In the genomic region with DNA sequence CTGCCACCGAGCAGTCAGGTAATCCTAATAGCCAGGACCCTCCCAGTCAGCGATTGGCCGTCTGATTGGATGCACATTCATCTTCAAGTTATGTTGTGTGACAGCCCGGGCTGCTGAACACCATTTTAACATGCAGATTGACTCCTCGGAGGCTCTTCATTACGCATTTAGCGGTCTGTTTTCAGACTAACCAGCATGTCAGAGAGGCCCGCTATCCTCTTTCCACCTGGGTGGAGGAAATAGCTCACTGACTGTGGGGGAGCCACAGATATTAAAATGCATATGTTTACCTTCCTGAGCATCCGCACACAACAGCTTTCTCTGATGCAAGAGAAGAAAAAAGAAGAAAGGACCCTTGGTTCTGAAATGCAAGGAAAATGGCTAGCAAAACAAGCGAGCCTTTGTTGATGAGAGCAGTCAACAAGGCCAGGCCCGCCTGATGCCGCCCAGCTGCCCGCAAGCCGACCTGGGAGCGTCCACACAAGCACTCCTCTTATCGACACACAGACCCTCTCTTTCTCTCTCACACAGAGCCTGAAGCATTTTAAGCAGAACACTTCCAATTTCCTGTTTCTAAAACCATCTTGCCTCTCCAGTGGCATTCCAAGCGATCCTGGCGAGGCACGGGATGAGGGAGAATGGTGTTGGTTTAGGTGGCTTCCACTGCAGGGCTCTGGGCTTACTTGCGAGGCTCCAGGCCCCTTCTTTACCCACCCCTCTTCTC, we compare ENCODE assay signal across 18 cellular contexts.
DNase-seq lines count a peak whose midpoint lies in the region; ATAC-seq, FAIRE-seq and TF ChIP-seq lines count a peak whose summit lies in the region.
"Had no signal": no experiment of that assay in that cellular context is flagged by ENCODE, and none has a peak within 500 bp of the region (broad histone marks: within the 10 kb centered on the region; RNA-seq: fewer than 3 reads in every experiment).

No MANE protein-coding gene starts in this region.

- H3K9me2 ChIP-seq in Karpas-422 (replicated peaks; ENCODE audit: insufficient read depth, low read length), result no peaks in the 10 kb centered on the region

- H2BK120ac ChIP-seq in H1 (replicated peaks; ENCODE audit: low read depth, low read length), result no peak overlapping the region

- no peak overlapping the region for H4K5ac ChIP-seq in H1 (ENCODE audit: insufficient read length, low read depth, low read length)

- H4K20me1 ChIP-seq in H1 (replicated peaks in 1 of 2; ENCODE audit: control insufficient read depth in 1 of 2, insufficient read depth in 2 of 2, low read length in 2 of 2) (no peaks in the 10 kb centered on the region), Karpas-422 (ENCODE audit: insufficient read depth, low read depth, low read length) (peaks cover 3% of the 10 kb centered on the region; the same call in 1 of the 2 replicates)

- H3K23ac ChIP-seq in H1 (ENCODE audit: insufficient read length), result no peak overlapping the region

- intact Hi-C loops in left ventricle myocardium superior (cut with micrococcal nuclease), result no loop called here
- intact Hi-C loops in cardiac septum (cut with DNase I), result no loop called here

- TF ChIP-seq EP300 in H1 (IDR thresholded peaks at IDR 0.05; ENCODE audit: borderline replicate concordance in 1 of 2, low read depth in 2 of 2, low read length in 2 of 2) (no peak), tibial nerve (IDR thresholded peaks at IDR 0.05) (peak in 1 of 2 donors; percentile 74)

- H3K4me2 ChIP-seq in H1 (ENCODE audit: insufficient read depth in 1 of 2, low read depth in 2 of 2, low read length in 2 of 2), result no peak overlapping the region
- no peak overlapping the region for H3K4me2 ChIP-seq in Karpas-422 (ENCODE audit: low read depth, low read length, poor library complexity, severe bottlenecking)

- H3K9ac ChIP-seq in H1 (replicated peaks in 1 of 4; ENCODE audit: extremely low read depth in 1 of 4, low read depth in 3 of 4, low read length in 3 of 4) (no peak overlapping the region), Karpas-422 (ENCODE audit: low read length) (no peak overlapping the region)
- H3K9ac ChIP-seq: parathyroid adenoma had no signal

- no peaks in the 10 kb centered on the region for H3K79me2 ChIP-seq in H1 (ENCODE audit: control insufficient read depth in 1 of 2, insufficient read depth in 2 of 2, low read length in 2 of 2)
- peaks cover 10% of the 10 kb centered on the region; the same call in 1 of the 2 replicates for H3K79me2 ChIP-seq in Karpas-422 (ENCODE audit: low read length)
- H3K79me2 ChIP-seq: parathyroid adenoma had no signal

- H2BK5ac ChIP-seq in H1 (ENCODE audit: low read depth, low read length), result 0 out of 2 replicates have a peak overlapping the region, but pooled peaks have one; percentile 50

- POLR2A ChIA-PET in H1 (lab: Charles Lee; ENCODE audit: partially characterized antibody), result interaction anchor here (1.3 kb wide), 1 partner anchor 32 kb away, joined by 3 read pairs; no protein-coding TSS in a partner anchor

- TF ChIP-seq POLR2A in H1 (IDR thresholded peaks at IDR 0.05; ENCODE audit: control extremely low read depth in 1 of 2, low read depth in 2 of 2, low read length in 2 of 2), result no peak
- TF ChIP-seq POLR2A in tibial nerve (IDR thresholded peaks at IDR 0.05), result no peak

- no peak overlapping the region for H3K56ac ChIP-seq in H1 (replicated peaks; ENCODE audit: insufficient read length, low read depth, low read length)

- H3K27me3 ChIP-seq in H1 (replicated peaks in 1 of 4; ENCODE audit: control insufficient read depth in 3 of 4, extremely low read depth in 1 of 4, insufficient read depth in 3 of 4, low read length in 3 of 4) (no peaks in the 10 kb centered on the region), tibial nerve (no peaks in the 10 kb centered on the region), Karpas-422 (ENCODE audit: low read length) (no peaks in the 10 kb centered on the region)

- H2BK15ac ChIP-seq in H1 (ENCODE audit: low read length), result no peak overlapping the region

- H3K14ac ChIP-seq in H1 (ENCODE audit: insufficient read length), result no peak overlapping the region

- no peak overlapping the region for H3K4ac ChIP-seq in H1 (replicated peaks; ENCODE audit: insufficient read length, low read depth, low read length)

- no peaks in the 10 kb centered on the region for H3K27me3 Mint-ChIP-seq in mesothelial cell of epicardium (ENCODE audit: low read depth)

- no peaks in the 10 kb centered on the region for H3K9me3 Mint-ChIP-seq in mesothelial cell of epicardium

- peak overlapping the region; percentile 45; the same call in 1 of the 2 replicates for H2AFZ ChIP-seq in H1 (ENCODE audit: low read length)
- no peak overlapping the region for H2AFZ ChIP-seq in Karpas-422 (ENCODE audit: low read length)
- H2AFZ ChIP-seq: parathyroid adenoma had no signal

- H2AK5ac ChIP-seq in H1 (ENCODE audit: low read depth, low read length), result no peak overlapping the region

- no peak overlapping the region for H4K91ac ChIP-seq in H1 (replicated peaks; ENCODE audit: insufficient read length, low read length)

- FAIRE-seq in H1 (lab: Jason Lieb, UNC), result no peak
- FAIRE-seq: bronchial epithelial cell, islet of Langerhans had no signal

- H3K9me3 ChIP-seq in H1 (ENCODE audit: insufficient read depth in 2 of 2, low read depth in 1 of 2, low read length in 1 of 2) (no peaks in the 10 kb centered on the region), tibial nerve (no peaks in the 10 kb centered on the region), Karpas-422 (ENCODE audit: low read length) (no peaks in the 10 kb centered on the region)
- H3K9me3 ChIP-seq: Caco-2, HAP-1 had no signal

- peak overlapping the region; percentile 28; the same call in 1 of the 2 replicates for H2BK12ac ChIP-seq in H1 (ENCODE audit: low read depth, low read length)

- H3K23me2 ChIP-seq in H1 (ENCODE audit: low read depth, low read length), result no peaks in the 10 kb centered on the region

- H3K27ac ChIP-seq in H1 (ENCODE audit: low read depth, low read length) (no peak overlapping the region), tibial nerve (peak overlapping the region; percentile 54 to 90 (median 75)), Karpas-422 (ENCODE audit: low read length) (no peak overlapping the region)
- H3K27ac ChIP-seq: foreskin keratinocyte, parathyroid adenoma had no signal

- peaks cover 29% of the 10 kb centered on the region for H3K4me1 Mint-ChIP-seq in mesothelial cell of epicardium
- H3K4me1 Mint-ChIP-seq: IgD-negative memory B cell, T-helper 17 cell had no signal

- H3K18ac ChIP-seq in H1 (ENCODE audit: extremely low read depth, low read length), result peak overlapping the region; percentile 11; the same call in 1 of the 2 replicates

- DNase-seq in left ventricle myocardium superior, result no peak
- no peak for DNase-seq in cardiac septum (ENCODE audit: low spot score)
- DNase-seq in H1 (ENCODE audit: low read depth in 1 of 2, low spot score in 2 of 2), result no peak
- DNase-seq in mesothelial cell of epicardium (ENCODE audit: low spot score in 2 of 2, unreplicated experiment in 2 of 2), result no peak
- no peak for DNase-seq in tibial nerve (ENCODE audit: low spot score in 2 of 2)
- no peak for DNase-seq in activated CD4-positive, alpha-beta T cell treated with anti-CD3 and anti-CD28 coated beads for 1 hour
- no peak for DNase-seq in Karpas-422
- DNase-seq: activated naive CD4-positive, alpha-beta T cell; Caco-2; foreskin keratinocyte; stimulated activated naive CD4-positive, alpha-beta T cell treated with Interleukin-2 at 50 U/mL for 16 hours; T-helper 17 cell had no signal

- H3K27ac Mint-ChIP-seq in mesothelial cell of epicardium, result peak overlapping the region; percentile 80
- H3K27ac Mint-ChIP-seq: IgD-negative memory B cell, T-helper 17 cell had no signal

- TF ChIP-seq RAD21 in H1 (IDR thresholded peaks at IDR 0.05 in 1 of 2, conservative IDR thresholded peaks at IDR 0.05 in 1 of 2; ENCODE audit: low read depth in 2 of 2, low read length in 2 of 2), result no peak

- 74% methylated on average over 20 of the region's 20 CpGs; no CpG with 5 or more reads in 1 of the 2 experiments for WGBS in H1 (ENCODE audit: extremely low coverage in 1 of 2, insufficient coverage in 1 of 2, insufficient read length in 1 of 2, insufficient replicate concordance in 2 of 2, low coverage in 1 of 2, low lambda C conversion rate in 2 of 2, missing lambda C conversion rate in 1 of 2), 2 experiments
- WGBS in tibial nerve, 2 donors, result 48 to 54% methylated on average over 20 of the region's 20 CpGs

- H3K4me3 Mint-ChIP-seq in mesothelial cell of epicardium, result no peak overlapping the region
- H3K4me3 Mint-ChIP-seq: IgD-negative memory B cell, T-helper 17 cell had no signal

- H3K36me3 ChIP-seq in H1 (ENCODE audit: control insufficient read depth in 2 of 4, insufficient read depth in 4 of 4, low read length in 3 of 4), result no peaks in the 10 kb centered on the region
- no peaks in the 10 kb centered on the region for H3K36me3 ChIP-seq in tibial nerve
- H3K36me3 ChIP-seq in Karpas-422 (ENCODE audit: insufficient read depth, low read length), result no peaks in the 10 kb centered on the region
- H3K36me3 ChIP-seq: HAP-1 had no signal

- no peaks in the 10 kb centered on the region for H3K79me1 ChIP-seq in H1 (ENCODE audit: low read depth, low read length)

- TF ChIP-seq CTCF in H1 (IDR thresholded peaks at IDR 0.05; ENCODE audit: control extremely low read depth in 1 of 3, insufficient read depth in 1 of 3, low read depth in 1 of 3, low read length in 3 of 3) (no peak), mesothelial cell of epicardium (IDR thresholded peaks at IDR 0.05; ENCODE audit: unreplicated experiment) (no peak), tibial nerve (IDR thresholded peaks at IDR 0.05) (no peak)

- ATAC-seq in left ventricle myocardium superior, result peak; percentile 37
- no peak for ATAC-seq in GM18861 (IDR thresholded peaks at IDR 0.05; ENCODE audit: unreplicated experiment)
- ATAC-seq: foreskin keratinocyte, T-helper 17 cell had no signal

- H3K4me3 ChIP-seq in H1 (ENCODE audit: extremely low read depth in 1 of 4, insufficient read depth in 2 of 4, low read depth in 3 of 4, low read length in 4 of 4), result no peak overlapping the region
- no peak overlapping the region for H3K4me3 ChIP-seq in tibial nerve
- no peak overlapping the region for H3K4me3 ChIP-seq in Karpas-422 (ENCODE audit: low read length)
- H3K4me3 ChIP-seq: HAP-1 had no signal

- peaks cover 5 to 10% (median 6%) of the 10 kb centered on the region in 4 experiments; a peak in 5 of 7 replicates for H3K4me1 ChIP-seq in H1 (replicated peaks in 1 of 4; ENCODE audit: control insufficient read depth in 3 of 4, insufficient read depth in 4 of 4, low read length in 3 of 4)
- H3K4me1 ChIP-seq in tibial nerve, result peaks cover 0 to 41% (median 4%) of the 10 kb centered on the region in 4 donors
- H3K4me1 ChIP-seq in Karpas-422 (ENCODE audit: low read length), result peaks cover 58% of the 10 kb centered on the region
- H3K4me1 ChIP-seq: Caco-2, foreskin keratinocyte, parathyroid adenoma had no signal

- no peak overlapping the region for H4K8ac ChIP-seq in H1 (ENCODE audit: extremely low read depth, insufficient read depth, low read length)

- H3K36me3 Mint-ChIP-seq in mesothelial cell of epicardium, result no peaks in the 10 kb centered on the region
- H3K36me3 Mint-ChIP-seq: IgD-negative memory B cell had no signal

- H2BK20ac ChIP-seq in H1 (ENCODE audit: low read length), result 0 out of 2 replicates have a peak overlapping the region, but pooled peaks have one; percentile 13

- CTCF ChIA-PET in H1 (lab: Charles Lee; ENCODE audit: partially characterized antibody), result interaction anchor here (0.6 to 2.0 kb wide), 4 partner anchors 14 to 469 kb away, joined by 3 to 10 read pairs (median 4); no protein-coding TSS in a partner anchor

TF ChIP-seq in H1, 55 proteins besides CTCF, POLR2A, EP300 and RAD21 (continues in another document):
- no peak for TF ChIP-seq ASH2L (IDR thresholded peaks at IDR 0.05; ENCODE audit: low read length)

Comparison
In these comparisons a context has a peak if more than half of its experiments do, and no peak if none do; other contexts are left out.
1. H3K27ac ChIP-seq: peak in tibial nerve (4 of 4); none in H1 (single experiment) and Karpas-422 (single experiment).